10 cellular contexts compared by ENCODE assay signal in the genomic region with DNA sequence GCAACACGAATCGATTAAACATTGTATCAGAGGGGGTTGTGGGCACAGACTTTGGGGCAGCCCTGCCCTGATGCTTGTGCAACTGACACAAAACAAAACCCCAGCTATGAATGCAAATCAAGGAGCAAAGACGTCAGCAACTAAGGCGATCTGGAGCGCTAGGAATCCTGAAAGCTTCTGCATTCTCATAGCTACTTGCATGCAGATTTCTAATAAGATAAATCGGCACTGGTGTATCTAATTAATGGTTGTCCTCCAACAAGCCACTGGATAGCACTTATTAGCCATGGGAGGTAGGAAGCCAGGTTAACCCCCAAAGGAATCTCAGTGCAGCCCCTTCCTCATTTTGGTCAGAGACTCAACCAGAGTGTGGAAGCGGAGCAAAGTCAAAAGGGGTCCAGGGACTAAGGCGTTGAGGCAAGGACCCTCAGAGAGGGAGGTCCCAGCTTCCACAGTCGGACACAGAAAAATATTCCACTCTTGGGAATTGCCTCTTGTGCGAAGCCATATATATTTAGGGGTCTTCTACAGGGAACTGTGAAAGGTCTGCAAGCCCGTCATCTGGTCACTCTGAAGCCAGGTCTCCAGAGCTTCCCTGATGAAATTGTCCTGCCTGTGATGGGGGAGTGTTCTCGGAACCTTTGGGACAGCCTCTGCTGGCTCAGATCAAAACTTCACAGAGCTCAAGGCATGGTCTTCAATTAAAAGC.
A peak's percentile ranks its signal among the peaks of the same experiment; 100 is the strongest.
DNase-seq lines count a peak whose midpoint lies in the region; ATAC-seq and TF ChIP-seq lines count a peak whose summit lies in the region.
"Had no signal": no experiment of that assay in that cellular context is flagged by ENCODE, and none has a peak within 500 bp of the region (broad histone marks: within the 10 kb centered on the region; RNA-seq: fewer than 3 reads in every experiment).

No MANE protein-coding gene starts in this region.

- ATAC-seq in IMR-90 (ENCODE audit: low read depth) (peak; percentile 15; the same call in 1 of the 2 replicates), GM18511 (IDR thresholded peaks at IDR 0.05; ENCODE audit: unreplicated experiment) (no peak), HG02981 (IDR thresholded peaks at IDR 0.05; ENCODE audit: unreplicated experiment) (no peak)
- ATAC-seq: activated naive CD4-positive, alpha-beta T cell treated with anti-CD3 and anti-CD28 coated beads, Interleukin-2, amount 50 U/mL, for 72 hours had no signal

- peak overlapping the region; percentile 80; the same call in 2 of the 3 replicates for H2BK15ac ChIP-seq in IMR-90 (ENCODE audit: low read depth, low read length)

- TF ChIP-seq EP300 in neural cell (conservative IDR thresholded peaks at IDR 0.05; ENCODE audit: poor library complexity, severe bottlenecking) = no peak

- BruUV-seq in A673 (replicated peaks; lab: Mats Ljungman, UMichigan) (no TSS peak), IMR-90 (replicated peaks; lab: Mats Ljungman, UMichigan) (no TSS peak)

- H3K27ac ChIP-seq in A673 (ENCODE audit: low read depth, low read length, poor library complexity, severe bottlenecking) (peak overlapping the region; percentile 85), IMR-90 (ENCODE audit: insufficient read depth, low read length) (peak overlapping the region; percentile 87), neural cell (ENCODE audit: low read length) (peak overlapping the region; percentile 99)

- peaks cover 9% of the 10 kb centered on the region; the same call in 1 of the 2 replicates for H3K9me1 ChIP-seq in IMR-90 (ENCODE audit: insufficient read depth, low read length)

- peaks cover 46% of the 10 kb centered on the region for H3K4me1 ChIP-seq in A673 (ENCODE audit: insufficient read depth, low read length, poor library complexity, severe bottlenecking)
- H3K4me1 ChIP-seq in IMR-90 (ENCODE audit: control insufficient read depth, insufficient read depth, low read length) = peaks cover 31% of the 10 kb centered on the region
- H3K4me1 ChIP-seq in endocrine pancreas (ENCODE audit: control insufficient read depth, insufficient read depth, low read length) = no peaks in the 10 kb centered on the region

- peak; percentile 55 for DNase-seq in A673 (ENCODE audit: low spot score)
- DNase-seq in IMR-90 = peak; percentile 89
- DNase-seq in posterior cingulate gyrus = no peak
- no peak for DNase-seq in stimulated activated naive CD4-positive, alpha-beta T cell treated with Interleukin-2 at 50 U/mL for 16 hours (lab: John Stamatoyannopoulos, UW)
- DNase-seq: NCI-H2107 had no signal

- CTCF ChIA-PET in A673 (lab: Charles Lee) = no interaction called here
- CTCF ChIA-PET in IMR-90 (lab: Yijun Ruan, JAX) = interaction anchor here (0.7 to 1.7 kb wide), 4 partner anchors 20 to 123 kb away, joined by 3 to 6 read pairs (median 4); no protein-coding TSS in a partner anchor

- H3F3A ChIP-seq in neural cell (ENCODE audit: insufficient read depth, low read length, poor library complexity, severe bottlenecking) = peaks cover 14% of the 10 kb centered on the region

- H3K56ac ChIP-seq in IMR-90 (ENCODE audit: extremely low read depth, insufficient read depth, low read length) = peak overlapping the region; percentile 74

- H2AK9ac ChIP-seq in IMR-90 (replicated peaks; ENCODE audit: low read depth, low read length, poor library complexity) = no peak overlapping the region

- H2AFZ ChIP-seq in IMR-90 (replicated peaks; ENCODE audit: low read length, poor library complexity) (peak overlapping the region; percentile 69), neural cell (ENCODE audit: low read depth, low read length) (peak overlapping the region; percentile 41)

- peak overlapping the region; percentile 77 for H2BK20ac ChIP-seq in IMR-90 (ENCODE audit: low read depth, low read length)

- H2BK120ac ChIP-seq in IMR-90 (ENCODE audit: low read depth, low read length) = peak overlapping the region; percentile 84

- H3K9me3 ChIP-seq in A673 (ENCODE audit: low read depth, low read length, poor library complexity, severe bottlenecking) = no peaks in the 10 kb centered on the region
- no peaks in the 10 kb centered on the region for H3K9me3 ChIP-seq in IMR-90 (ENCODE audit: control insufficient read depth, insufficient read depth, low read length)
- no peaks in the 10 kb centered on the region for H3K9me3 ChIP-seq in endocrine pancreas (ENCODE audit: control insufficient read depth, low read length)
- no peaks in the 10 kb centered on the region for H3K9me3 ChIP-seq in neural cell (ENCODE audit: low read length)

- H4K20me1 ChIP-seq in IMR-90 (ENCODE audit: insufficient read depth, low read length) (no peaks in the 10 kb centered on the region), neural cell (ENCODE audit: insufficient read depth) (no peaks in the 10 kb centered on the region)

- H4K5ac ChIP-seq in IMR-90 (ENCODE audit: low read depth, low read length) = peak overlapping the region; percentile 81

- H4K8ac ChIP-seq in IMR-90 (ENCODE audit: low read depth in 2 of 2, low read length in 2 of 2) = peak overlapping the region; percentile 79 to 85

- in situ Hi-C loops in IMR-90 (cut with MboI; ENCODE audit: low sequenced_read_pairs) = no loop called here

- H3K4ac ChIP-seq in IMR-90 (ENCODE audit: low read depth, low read length) = peak overlapping the region; percentile 74

- dilution Hi-C loops in IMR-90 (cut with HindIII; ENCODE audit: low sequenced_read_pairs, unreplicated experiment) = no loop called here

- peak overlapping the region; percentile 86 for H3K18ac ChIP-seq in IMR-90 (ENCODE audit: low read depth, low read length)

- no peaks in the 10 kb centered on the region for H3K36me3 ChIP-seq in A673 (ENCODE audit: insufficient read depth, low read length, poor library complexity, severe bottlenecking)
- no peaks in the 10 kb centered on the region for H3K36me3 ChIP-seq in IMR-90 (ENCODE audit: control insufficient read depth, insufficient read depth, low read length)
- H3K36me3 ChIP-seq in endocrine pancreas (ENCODE audit: control insufficient read depth, insufficient read depth, low read length) = no peaks in the 10 kb centered on the region
- H3K36me3 ChIP-seq in neural cell (ENCODE audit: insufficient read depth, low read length) = no peaks in the 10 kb centered on the region

- intact Hi-C loops in A673 (cut with micrococcal nuclease; ENCODE audit: unreplicated experiment) (no loop called here), IMR-90 (cut with micrococcal nuclease) (loop anchor here (1.0 to 5.0 kb wide), 6 partner anchors 18 to 116 kb away; no protein-coding TSS in a partner anchor), posterior cingulate gyrus (cut with DNase I) (loop anchor here (2.0 kb wide), 1 partner anchor 18 kb away; no protein-coding TSS in a partner anchor)

- H3K9ac ChIP-seq in IMR-90 (ENCODE audit: low read depth, low read length) (peak overlapping the region; percentile 75), endocrine pancreas (ENCODE audit: control insufficient read depth, insufficient read depth, low read length) (no peak overlapping the region), neural cell (ENCODE audit: low read length) (peak overlapping the region; percentile 86)

- peak overlapping the region; percentile 84 for H3K4me2 ChIP-seq in IMR-90 (ENCODE audit: low read depth, low read length)
- H3K4me2 ChIP-seq in neural cell (ENCODE audit: low read length) = peak overlapping the region; percentile 85

- peak overlapping the region; percentile 93 for H4K91ac ChIP-seq in IMR-90 (ENCODE audit: insufficient read depth, low read depth, low read length)

- no peak for TF ChIP-seq CTCF in A673 (conservative IDR thresholded peaks at IDR 0.05; ENCODE audit: low read depth, low read length)
- no peak for TF ChIP-seq CTCF in IMR-90 (conservative IDR thresholded peaks at IDR 0.05; ENCODE audit: low read depth, low read length)
- TF ChIP-seq CTCF in neural cell (IDR thresholded peaks at IDR 0.05; ENCODE audit: poor library complexity, severe bottlenecking) = no peak

- H3K79me2 ChIP-seq in neural cell (replicated peaks; ENCODE audit: insufficient read depth, low read length) = no peaks in the 10 kb centered on the region

- H3K14ac ChIP-seq in IMR-90 (replicated peaks; ENCODE audit: low read depth, low read length) = peak overlapping the region; percentile 56

- peak overlapping the region; percentile 88 for H2BK5ac ChIP-seq in IMR-90 (ENCODE audit: low read depth, low read length, poor library complexity, severe bottlenecking)

- no peaks in the 10 kb centered on the region for H3K79me1 ChIP-seq in IMR-90 (ENCODE audit: low read depth in 1 of 2, low read length in 2 of 2)

- no peaks in the 10 kb centered on the region for H3K9me2 ChIP-seq in neural cell (ENCODE audit: insufficient read depth, low read length)

- H3K4me3 ChIP-seq in A673 (ENCODE audit: low read depth, low read length, poor library complexity, severe bottlenecking) (peak overlapping the region; percentile 37), IMR-90 (ENCODE audit: insufficient read depth, low read depth, low read length) (peak overlapping the region; percentile 26), endocrine pancreas (ENCODE audit: control insufficient read depth, insufficient read depth, low read length) (peak overlapping the region; percentile 66), neural cell (ENCODE audit: low read length) (peak overlapping the region; percentile 68)

- peak overlapping the region; percentile 73 for H3K23ac ChIP-seq in IMR-90 (ENCODE audit: low read depth, low read length)

- POLR2A ChIA-PET in A673 (lab: Charles Lee; ENCODE audit: low non-redundant PET) = no interaction called here
- POLR2A ChIA-PET in IMR-90 (lab: Charles Lee; ENCODE audit: unreplicated experiment) = no interaction called here

- H3K27me3 ChIP-seq in A673 (replicated peaks; ENCODE audit: insufficient read depth, low read depth, low read length, poor library complexity) (peaks cover 10% of the 10 kb centered on the region), IMR-90 (ENCODE audit: control insufficient read depth, insufficient read depth, low read length) (no peaks in the 10 kb centered on the region), endocrine pancreas (ENCODE audit: control insufficient read depth, insufficient read depth, low read length) (no peaks in the 10 kb centered on the region), neural cell (ENCODE audit: insufficient read depth, low read depth, low read length) (peaks cover 3% of the 10 kb centered on the region)

- no CpG with 5 or more reads among the region's 12 CpGs for WGBS in IMR-90 (ENCODE audit: extremely low coverage in 2 of 2, insufficient read length in 1 of 2), 2 experiments

- TF ChIP-seq RAD21 in IMR-90 (IDR thresholded peaks at IDR 0.05; ENCODE audit: low read length) (no peak), neural cell (conservative IDR thresholded peaks at IDR 0.05) (no peak)

- peak; percentile 47 for TF ChIP-seq POLR2A in IMR-90 (IDR thresholded peaks at IDR 0.05; ENCODE audit: low read depth, low read length)

- H2AK5ac ChIP-seq in IMR-90 (ENCODE audit: low read depth, low read length) = peak overlapping the region; percentile 82

TF ChIP-seq in IMR-90, 13 proteins besides CTCF, POLR2A, EP300 and RAD21 (continues in another document):
- no peak for TF ChIP-seq RCOR1 (IDR thresholded peaks at IDR 0.05; ENCODE audit: insufficient replicate concordance, low read length)
- TF ChIP-seq FOS (IDR thresholded peaks at IDR 0.05; ENCODE audit: low read depth, low read length) = no peak

TF ChIP-seq in neural cell, 6 proteins besides CTCF, POLR2A, EP300 and RAD21 (continues in another document):
- TF ChIP-seq POLR2AphosphoS5 (IDR thresholded peaks at IDR 0.05) = no peak
- peak; percentile 86 for TF ChIP-seq TAF1 (IDR thresholded peaks at IDR 0.05; ENCODE audit: low read depth)

Comparison
In these comparisons a context has a peak if more than half of its experiments do, and no peak if none do; other contexts are left out.
1. DNase-seq: peak in A673 (single experiment) and IMR-90 (single experiment); none in posterior cingulate gyrus (0 of 10) and stimulated activated naive CD4-positive, alpha-beta T cell treated with Interleukin-2 at 50 U/mL for 16 hours (single experiment).
2. Peak in every context shown above with its lines, with median percentiles within 50 percentile points of each other: H3K27ac ChIP-seq and H3K4me3 ChIP-seq.